14 cellular contexts compared by ENCODE assay signal in genomic region chr5:169099801-169100734, GRCh38.
DNase-seq lines count a peak whose midpoint lies in the region; ATAC-seq, FAIRE-seq and TF ChIP-seq lines count a peak whose summit lies in the region.
"Had no signal": no experiment of that assay in that cellular context is flagged by ENCODE, and none has a peak within 500 bp of the region (broad histone marks: within the 10 kb centered on the region; RNA-seq: fewer than 3 reads in every experiment).

No MANE protein-coding gene starts in this region.

- 87% methylated on average over 10 of the region's 10 CpGs for WGBS in thymus

- intact Hi-C loops in left colon (cut with DNase I, micrococcal nuclease), result no loop called here

- H3K27me3 ChIP-seq in thymus (ENCODE audit: control insufficient read depth, insufficient read depth), result no peaks in the 10 kb centered on the region

- POLR2A ChIA-PET in GM10248 (lab: Yijun Ruan, JAX), result no interaction called here

- peak overlapping the region; percentile 25 for H3K27ac ChIP-seq in thymus (ENCODE audit: low read depth)
- H3K27ac ChIP-seq: prostate gland had no signal

- no peaks in the 10 kb centered on the region for H3K9me3 ChIP-seq in thymus (ENCODE audit: control insufficient read depth)
- H3K9me3 ChIP-seq: prostate gland had no signal

- no peaks in the 10 kb centered on the region for H3K36me3 ChIP-seq in thymus (ENCODE audit: control insufficient read depth, insufficient read depth)
- H3K36me3 ChIP-seq: prostate gland had no signal

- ATAC-seq in left colon (no peak), GM21619 (IDR thresholded peaks at IDR 0.05; ENCODE audit: unreplicated experiment) (no peak)

- TF ChIP-seq CTCF in fibroblast of the aortic adventitia (IDR thresholded peaks at IDR 0.05; ENCODE audit: insufficient read depth, low read length) (no peak), GM10248 (IDR thresholded peaks at IDR 0.05; ENCODE audit: control extremely low read depth, extremely low read depth, low read depth, missing control alignments) (no peak)

- FAIRE-seq in frontal cortex (lab: Jason Lieb, UNC), result no peak

- DNase-seq in G401 (ENCODE audit: low spot score) (peak; percentile 96), T1000 (lab: John Stamatoyannopoulos, UW) (peak; percentile 28), fibroblast of the aortic adventitia (ENCODE audit: low read depth) (peak; percentile 49), left colon (no peak), GM10248 (ENCODE audit: extremely low spot score) (no peak), frontal cortex (ENCODE audit: low spot score in 2 of 2) (no peak)
- DNase-seq: activated CD4-positive, CD25-positive, alpha-beta regulatory T cell; activated effector memory CD4-positive, alpha-beta T cell treated with anti-CD3 and anti-CD28 coated beads, Interleukin-2, amount 50 U/mL, for 16 hours; HCEC 1CT; RPMI8226 had no signal

- H3K4me3 ChIP-seq in fibroblast of the aortic adventitia (ENCODE audit: low read depth, low read length) (no peak overlapping the region), thymus (ENCODE audit: low read length) (no peak overlapping the region)
- H3K4me3 ChIP-seq: dorsolateral prefrontal cortex, prostate gland had no signal

- H3K4me1 ChIP-seq in thymus (ENCODE audit: control insufficient read depth, insufficient read depth, low read length), result no peaks in the 10 kb centered on the region
- H3K4me1 ChIP-seq: prostate gland had no signal

- in situ Hi-C loops in G401 (cut with HindIII; ENCODE audit: low sequenced_read_pairs), result no loop called here

- CTCF ChIA-PET in GM10248 (lab: Yijun Ruan, JAX), result interaction anchor here (0.9 kb wide), 1 partner anchor 14 kb away, joined by 3 read pairs; no protein-coding TSS in a partner anchor

Comparison
In these comparisons a context has a peak if more than half of its experiments do, and no peak if none do; other contexts are left out.
1. DNase-seq: peak in G401 (single experiment), T1000 (single experiment) and fibroblast of the aortic adventitia (single experiment); none in left colon (0 of 2), GM10248 (single experiment) and frontal cortex (0 of 2).